ENCODE assay signal across 18 cellular contexts in the genomic region with DNA sequence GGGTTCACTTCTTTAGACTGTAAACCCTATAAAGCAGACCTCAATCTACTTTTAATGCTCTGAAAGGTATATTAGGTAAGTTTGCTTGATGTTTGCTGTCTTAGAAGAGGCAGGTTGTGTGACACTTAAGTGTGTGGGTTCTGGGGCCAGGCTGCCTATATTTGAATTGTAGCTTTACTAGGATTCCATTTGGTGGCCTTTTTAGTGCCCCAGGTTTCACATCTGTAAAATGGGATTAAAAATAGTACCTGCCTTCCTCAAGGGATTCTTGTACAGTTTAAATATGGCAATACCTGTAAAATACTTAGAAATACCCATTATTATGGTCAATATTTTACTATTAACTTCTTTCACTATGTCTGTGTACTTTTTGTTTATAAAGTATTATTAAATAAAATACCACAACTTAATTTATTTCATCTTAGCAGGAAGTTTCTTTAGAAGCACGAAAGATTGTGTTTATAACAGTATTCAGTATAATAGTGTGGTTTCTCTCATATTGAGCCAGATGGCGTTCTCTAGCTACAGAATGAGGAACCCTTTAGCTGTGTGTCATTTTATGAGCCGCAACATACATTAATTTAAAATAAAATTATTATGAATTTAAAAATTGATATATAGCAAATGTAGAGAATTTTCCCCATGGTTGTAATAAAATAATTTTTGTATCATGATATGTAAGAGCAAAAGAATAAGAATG.
DNase-seq lines count a peak whose midpoint lies in the region; ATAC-seq lines count a peak whose summit lies in the region.
"Had no signal": no experiment of that assay in that cellular context is flagged by ENCODE, and none has a peak within 500 bp of the region (broad histone marks: within the 10 kb centered on the region; RNA-seq: fewer than 3 reads in every experiment).

No MANE protein-coding gene starts in this region.

- peaks cover 10% of the 10 kb centered on the region for H3K4me1 Mint-ChIP-seq in memory B cell

- ATAC-seq in GM18502 (IDR thresholded peaks at IDR 0.05; ENCODE audit: poor library complexity, unreplicated experiment) (peak; percentile 84), GM21528 (IDR thresholded peaks at IDR 0.05; ENCODE audit: low FRiP score, unreplicated experiment) (peak; percentile 57), HG03439 (IDR thresholded peaks at IDR 0.05; ENCODE audit: unreplicated experiment) (peak; percentile 63), memory B cell (ENCODE audit: low read depth) (peak; percentile 88)
- ATAC-seq: activated naive CD4-positive, alpha-beta T cell treated with anti-CD3 and anti-CD28 coated beads, Interleukin-2, amount 50 U/mL, for 72 hours; esophagus mucosa; Right ventricle myocardium inferior had no signal

- no peaks in the 10 kb centered on the region for H3K27me3 Mint-ChIP-seq in memory B cell
- H3K27me3 Mint-ChIP-seq: brain, IgD-negative memory B cell had no signal

- no peak overlapping the region for H3K4me3 Mint-ChIP-seq in memory B cell
- H3K4me3 Mint-ChIP-seq: brain, IgD-negative memory B cell had no signal

- no peaks in the 10 kb centered on the region for H3K9me3 Mint-ChIP-seq in memory B cell
- H3K9me3 Mint-ChIP-seq: IgD-negative memory B cell had no signal

- H3K36me3 Mint-ChIP-seq in memory B cell: no peaks in the 10 kb centered on the region
- H3K36me3 Mint-ChIP-seq: activated naive CD4-positive, alpha-beta T cell treated with anti-CD3 and anti-CD28 coated beads, Interleukin-2, amount 50 U/mL, for 72 hours; brain; IgD-negative memory B cell had no signal

- no peak overlapping the region for H3K27ac Mint-ChIP-seq in memory B cell
- H3K27ac Mint-ChIP-seq: activated naive CD4-positive, alpha-beta T cell treated with anti-CD3 and anti-CD28 coated beads, Interleukin-2, amount 50 U/mL, for 72 hours; brain; IgD-negative memory B cell had no signal

- no peak for DNase-seq in memory B cell (ENCODE audit: low spot score in 2 of 2)
- DNase-seq in GF-D8 (lab: John Stamatoyannopoulos, UW): no peak
- DNase-seq in NCI-H1417 treated with DMSO at 0.1 percent for 48 hours (lab: John Stamatoyannopoulos, UW): no peak
- no peak for DNase-seq in anterior cingulate cortex (lab: John Stamatoyannopoulos, UW)
- DNase-seq: activated CD4-positive, alpha-beta T cell treated with anti-CD3 and anti-CD28 coated beads for 48 hours; mammary epithelial cell; NCI-H1092; NCI-H774; retina; T-helper 9 cell had no signal
